13 cellular contexts compared by ENCODE assay signal in the genomic region with DNA sequence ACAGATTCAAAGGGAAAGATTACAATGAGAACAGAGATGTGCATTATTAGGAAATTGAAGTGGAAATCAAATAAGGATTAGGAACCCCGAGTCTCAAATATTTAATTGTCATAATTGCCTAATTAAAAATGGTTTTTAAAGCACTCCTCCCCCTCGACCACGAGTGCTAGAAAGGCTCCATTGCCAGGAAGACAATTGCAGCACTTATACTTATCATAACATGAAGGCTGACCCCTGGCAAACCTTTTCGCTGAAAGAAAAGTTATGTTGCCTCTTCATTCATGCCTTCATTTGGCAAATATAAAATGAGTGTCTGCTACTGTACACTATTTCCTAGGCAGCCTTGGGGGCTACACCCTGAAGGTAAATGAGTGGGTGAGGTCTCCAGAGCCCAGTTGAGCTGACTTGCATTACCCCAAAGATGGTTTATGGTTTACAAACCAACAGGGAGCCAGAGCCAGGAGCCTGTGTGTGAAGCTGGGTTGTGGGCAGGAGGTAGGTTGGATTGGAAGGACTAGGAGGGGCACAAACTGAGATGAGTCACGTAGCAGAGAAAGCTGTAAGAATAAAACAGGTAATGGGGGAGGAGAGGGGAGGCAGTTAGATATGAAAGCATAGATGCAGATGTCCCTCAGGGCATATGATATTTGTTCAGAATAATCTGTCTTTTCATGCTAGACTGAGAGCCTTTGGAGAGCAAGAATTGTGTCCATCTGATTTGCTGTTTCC.
"Had no signal": no experiment of that assay in that cellular context is flagged by ENCODE, and none has a peak within 500 bp of the region (broad histone marks: within the 10 kb centered on the region; RNA-seq: fewer than 3 reads in every experiment).

No MANE protein-coding gene starts in this region.

- H3K4me1 Mint-ChIP-seq: activated CD4-positive, alpha-beta T cell treated with anti-CD3 and anti-CD28 coated beads, Interleukin-2, amount 10 ng/mL, durations not matched to agents 24 days and 14 days; activated T-helper 17 cell treated with anti-CD3 and anti-CD28 coated beads, Interleukin-2, amount 50 U/mL, for 72 hours; neural crest cell had no signal

- H3K27me3 Mint-ChIP-seq: activated CD4-positive, alpha-beta T cell treated with anti-CD3 and anti-CD28 coated beads, Interleukin-2, amount 10 ng/mL, durations not matched to agents 24 days and 14 days had no signal

- DNase-seq: activated CD4-positive, alpha-beta T cell treated with anti-CD3 and anti-CD28 coated beads, Interleukin-2, amount 10 ng/mL, durations not matched to agents 24 days and 14 days; activated CD8-positive, alpha-beta T cell treated with anti-CD3 and anti-CD28 coated beads for 36 hours; activated naive CD4-positive, alpha-beta T cell; activated T-cell treated with anti-CD3 and anti-CD28 coated beads, Interleukin-2, amount 50 U/mL, for 1 hour; body of pancreas; dorsolateral prefrontal cortex; islet precursor cell; right cardiac atrium; transverse colon had no signal

- H3K27ac Mint-ChIP-seq: activated CD4-positive, alpha-beta T cell treated with anti-CD3 and anti-CD28 coated beads, Interleukin-2, amount 10 ng/mL, durations not matched to agents 24 days and 14 days; activated CD8-positive, alpha-beta T cell treated with anti-CD3 and anti-CD28 coated beads for 36 hours; activated T-helper 17 cell treated with anti-CD3 and anti-CD28 coated beads, Interleukin-2, amount 50 U/mL, for 72 hours; progenitor cell of endocrine pancreas; stimulated activated naive CD8-positive, alpha-beta T cell treated with anti-CD3 and anti-CD28 coated beads, Interleukin-15, Interleukin-2, amounts not matched to agents 100 ng/mL and 50 ng/mL, for 24 hours had no signal

- ATAC-seq: activated CD8-positive, alpha-beta T cell treated with anti-CD3 and anti-CD28 coated beads for 36 hours; activated T-helper 17 cell treated with anti-CD3 and anti-CD28 coated beads, Interleukin-2, amount 50 U/mL, for 72 hours; body of pancreas had no signal

- H3K9me3 Mint-ChIP-seq: activated CD4-positive, alpha-beta T cell treated with anti-CD3 and anti-CD28 coated beads, Interleukin-2, amount 10 ng/mL, durations not matched to agents 24 days and 14 days; activated T-helper 17 cell treated with anti-CD3 and anti-CD28 coated beads, Interleukin-2, amount 50 U/mL, for 72 hours; neural crest cell; stimulated activated naive CD8-positive, alpha-beta T cell treated with anti-CD3 and anti-CD28 coated beads, Interleukin-15, Interleukin-2, amounts not matched to agents 100 ng/mL and 50 ng/mL, for 24 hours had no signal

- H3K4me3 Mint-ChIP-seq: activated CD4-positive, alpha-beta T cell treated with anti-CD3 and anti-CD28 coated beads, Interleukin-2, amount 10 ng/mL, durations not matched to agents 24 days and 14 days; activated CD8-positive, alpha-beta T cell treated with anti-CD3 and anti-CD28 coated beads for 36 hours; activated T-helper 17 cell treated with anti-CD3 and anti-CD28 coated beads, Interleukin-2, amount 50 U/mL, for 72 hours; neural crest cell; stimulated activated naive CD8-positive, alpha-beta T cell treated with anti-CD3 and anti-CD28 coated beads, Interleukin-15, Interleukin-2, amounts not matched to agents 100 ng/mL and 50 ng/mL, for 24 hours had no signal
